ENCODE assay signal across 1 cellular context in genomic region chr17:64537488-64537887, GRCh38.
TF ChIP-seq lines count a peak whose summit lies in the region.

No MANE protein-coding gene starts in this region.

TF ChIP-seq in K562, 482 proteins besides CTCF, POLR2A, EP300 and RAD21 (continues in another document):
- no peak for TF ChIP-seq DDX20 (tag; IDR thresholded peaks at IDR 0.05; ENCODE audit: low read depth)
- TF ChIP-seq ZNF318 (IDR thresholded peaks at IDR 0.05; ENCODE audit: borderline replicate concordance in 1 of 2, low read depth in 1 of 2) = no peak
- TF ChIP-seq RBM34 (IDR thresholded peaks at IDR 0.05; ENCODE audit: borderline replicate concordance, insufficient read depth, low read length) = no peak
- peak; percentile 61; the same call in 1 of the 2 replicates for TF ChIP-seq EP400 (IDR thresholded peaks at IDR 0.05)
- TF ChIP-seq RBM39 (optimal IDR thresholded peaks at IDR 0.05; ENCODE audit: low read depth, low read length) = no peak
- no peak for TF ChIP-seq ZNF354B (CRISPR knock-in tag; IDR thresholded peaks at IDR 0.05)
- no peak for TF ChIP-seq PCBP2 (IDR thresholded peaks at IDR 0.05; ENCODE audit: low read depth, low read length, poor library complexity, severe bottlenecking)
- peak; percentile 87; the same call in 1 of the 2 replicates for TF ChIP-seq CTBP1 (IDR thresholded peaks at IDR 0.05; ENCODE audit: borderline replicate concordance)
- peak; percentile 58 for TF ChIP-seq MAFG (tag; conservative IDR thresholded peaks at IDR 0.05)
- no peak for TF ChIP-seq POLR2G (IDR thresholded peaks at IDR 0.05; ENCODE audit: low read depth, low read length)
- no peak for TF ChIP-seq SNRNP70 (optimal IDR thresholded peaks at IDR 0.05; ENCODE audit: low read depth, low read length)
- TF ChIP-seq MYNN (IDR thresholded peaks at IDR 0.05) = peak; percentile 99
- peak; percentile 79; the same call in 1 of the 2 replicates for TF ChIP-seq MYNN (CRISPR knock-in tag; IDR thresholded peaks at IDR 0.05)
- peak in 1 of 2 experiments; percentile 79; a peak in 1 of 4 replicates for TF ChIP-seq ZMIZ1 (IDR thresholded peaks at IDR 0.05; ENCODE audit: low read depth in 2 of 2, low read length in 2 of 2)
- TF ChIP-seq ADNP (tag; IDR thresholded peaks at IDR 0.05) = no peak
- TF ChIP-seq FOXJ3 (CRISPR knock-in tag; IDR thresholded peaks at IDR 0.05) = no peak
- peak; percentile 90 for TF ChIP-seq TAL1 (IDR thresholded peaks at IDR 0.05)
- TF ChIP-seq ATF1 (CRISPR knock-in tag; IDR thresholded peaks at IDR 0.05) = no peak
- peak; percentile 61 for TF ChIP-seq ATF1 (tag; IDR thresholded peaks at IDR 0.05)
- TF ChIP-seq RREB1 (CRISPR knock-in tag; IDR thresholded peaks at IDR 0.05) = no peak
- no peak for TF ChIP-seq NELFE (IDR thresholded peaks at IDR 0.05; ENCODE audit: insufficient read depth, insufficient read length)
- TF ChIP-seq NFXL1 (CRISPR knock-in tag; IDR thresholded peaks at IDR 0.05) = no peak
- peak; percentile 85 for TF ChIP-seq POLR2AphosphoS5 (IDR thresholded peaks at IDR 0.05; ENCODE audit: control insufficient read depth, insufficient read depth, low read depth, low read length)
- TF ChIP-seq TCF3 (CRISPR knock-in tag; IDR thresholded peaks at IDR 0.05) = peak; percentile 92
- TF ChIP-seq SRSF9 (IDR thresholded peaks at IDR 0.05; ENCODE audit: borderline replicate concordance, low read depth, low read length) = no peak
- peak; percentile 55; the same call in 1 of the 2 replicates for TF ChIP-seq ELF1 (tag; IDR thresholded peaks at IDR 0.05)
- no peak for TF ChIP-seq BCL6 (CRISPR knock-in tag; IDR thresholded peaks at IDR 0.05)
- TF ChIP-seq TFAP4 (CRISPR knock-in tag; IDR thresholded peaks at IDR 0.05; ENCODE audit: borderline replicate concordance) = peak; percentile 49; the same call in 1 of the 2 replicates
- TF ChIP-seq RAD51 (IDR thresholded peaks at IDR 0.05; ENCODE audit: borderline replicate concordance, low read depth) = no peak
- TF ChIP-seq MBD1 (CRISPR knock-in tag; IDR thresholded peaks at IDR 0.05) = no peak
- 0 out of 4 replicates have a peak, but pooled peaks of 1 of the 2 experiments have one; percentile 52 for TF ChIP-seq MNT (conservative IDR thresholded peaks at IDR 0.05)
- peak; percentile 57; the same call in 1 of the 2 replicates for TF ChIP-seq SMARCC2 (IDR thresholded peaks at IDR 0.05; ENCODE audit: low read depth)
- TF ChIP-seq NCOA1 (IDR thresholded peaks at IDR 0.05; ENCODE audit: low read depth) = peak; percentile 69; the same call in 1 of the 2 replicates
- TF ChIP-seq TEAD4 (IDR thresholded peaks at IDR 0.05; ENCODE audit: low read length) = peak; percentile 91
- no peak for TF ChIP-seq TEAD4 (CRISPR knock-in tag; IDR thresholded peaks at IDR 0.05; ENCODE audit: borderline replicate concordance)
- TF ChIP-seq TCF7L2 (IDR thresholded peaks at IDR 0.05; ENCODE audit: low read depth, low read length) = no peak
- no peak for TF ChIP-seq ZSCAN29 (IDR thresholded peaks at IDR 0.05)
- TF ChIP-seq PKNOX1 (IDR thresholded peaks at IDR 0.05) = peak; percentile 29; the same call in 1 of the 2 replicates
